In the genomic region with DNA sequence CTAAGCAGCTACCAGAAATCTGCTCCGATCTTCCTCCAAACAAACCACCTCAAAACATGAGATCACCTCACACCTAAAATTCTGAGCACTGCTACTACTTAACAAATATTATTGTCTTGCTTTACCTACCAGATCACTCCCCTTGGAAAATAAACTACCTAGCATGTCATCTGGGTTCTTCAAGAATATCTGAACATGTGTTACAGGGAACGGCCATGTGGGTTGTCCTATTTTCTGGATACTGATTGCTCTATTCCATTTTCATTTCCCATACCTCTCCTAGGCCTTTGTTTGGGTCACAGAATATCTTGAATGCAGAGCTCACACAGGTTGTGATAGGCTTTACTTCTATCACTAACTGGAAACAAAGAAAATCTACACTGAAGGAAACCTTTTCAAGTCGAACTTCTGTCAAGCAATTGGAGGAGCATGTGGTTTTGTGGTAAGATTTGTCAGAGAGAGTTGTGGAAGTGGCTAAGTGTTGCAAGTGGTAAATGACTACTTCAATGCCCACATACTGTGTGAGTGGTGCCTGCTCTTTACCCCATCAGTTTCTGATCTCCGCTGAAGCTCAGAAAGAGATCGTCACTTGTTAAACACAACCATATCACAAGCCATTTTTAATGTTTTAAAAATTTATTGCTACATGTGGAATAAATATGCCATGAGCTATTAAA, we compare ENCODE assay signal across 13 cellular contexts.
A peak's percentile ranks its signal among the peaks of the same experiment; 100 is the strongest.
DNase-seq lines count a peak whose midpoint lies in the region; ATAC-seq, FAIRE-seq and TF ChIP-seq lines count a peak whose summit lies in the region.
"Had no signal": no experiment of that assay in that cellular context is flagged by ENCODE, and none has a peak within 500 bp of the region (broad histone marks: within the 10 kb centered on the region; RNA-seq: fewer than 3 reads in every experiment).

No MANE protein-coding gene starts in this region.

- no peak overlapping the region for H4K5ac ChIP-seq in H1 (ENCODE audit: insufficient read length, low read depth, low read length)

- H3K4me2 ChIP-seq in H1 (ENCODE audit: insufficient read depth in 1 of 2, low read depth in 2 of 2, low read length in 2 of 2), result no peak overlapping the region

- H3K4me1 ChIP-seq in H1 (replicated peaks in 1 of 4; ENCODE audit: control insufficient read depth in 3 of 4, insufficient read depth in 4 of 4, low read length in 3 of 4), result no peaks in the 10 kb centered on the region
- H3K4me1 ChIP-seq: esophagus muscularis mucosa had no signal

- peak; percentile 5 for DNase-seq in AG08395 (ENCODE audit: low spot score)
- no peak for DNase-seq in RCC 7860 (ENCODE audit: low spot score)
- no peak for DNase-seq in H1 (ENCODE audit: low read depth in 1 of 2, low spot score in 2 of 2)
- DNase-seq in foreskin melanocyte, result no peak
- DNase-seq in cerebellum (ENCODE audit: low spot score), result no peak
- DNase-seq in NCI-H2227 treated with DMSO at 0.1 percent for 48 hours (lab: John Stamatoyannopoulos, UW), result no peak
- DNase-seq in GM19238 (ENCODE audit: insufficient read length, low spot score), result no peak
- DNase-seq: COR-L47, NCI-H226 had no signal

- no peaks in the 10 kb centered on the region for H3K23me2 ChIP-seq in H1 (ENCODE audit: low read depth, low read length)

- TF ChIP-seq EP300 in H1 (IDR thresholded peaks at IDR 0.05; ENCODE audit: borderline replicate concordance in 1 of 2, low read depth in 2 of 2, low read length in 2 of 2), result no peak

- no peak overlapping the region for H3K4me3 ChIP-seq in H1 (ENCODE audit: extremely low read depth in 1 of 4, insufficient read depth in 2 of 4, low read depth in 3 of 4, low read length in 4 of 4)
- H3K4me3 ChIP-seq: esophagus muscularis mucosa had no signal

- no peaks in the 10 kb centered on the region for H3K9me3 ChIP-seq in H1 (ENCODE audit: insufficient read depth in 2 of 2, low read depth in 1 of 2, low read length in 1 of 2)
- H3K9me3 ChIP-seq: esophagus muscularis mucosa had no signal

- H3K27ac ChIP-seq in H1 (ENCODE audit: low read depth, low read length), result no peak overlapping the region
- H3K27ac ChIP-seq: esophagus muscularis mucosa had no signal

- no peak overlapping the region for H3K9ac ChIP-seq in H1 (replicated peaks in 1 of 4; ENCODE audit: extremely low read depth in 1 of 4, low read depth in 3 of 4, low read length in 3 of 4)

- 95% methylated on average over 5 of the region's 5 CpGs; no CpG with 5 or more reads in 1 of the 2 experiments for WGBS in H1 (ENCODE audit: extremely low coverage in 1 of 2, insufficient coverage in 1 of 2, insufficient read length in 1 of 2, insufficient replicate concordance in 2 of 2, low coverage in 1 of 2, low lambda C conversion rate in 2 of 2, missing lambda C conversion rate in 1 of 2), 2 experiments

- H2BK5ac ChIP-seq in H1 (ENCODE audit: low read depth, low read length), result no peak overlapping the region

- H3K79me1 ChIP-seq in H1 (ENCODE audit: low read depth, low read length), result no peaks in the 10 kb centered on the region

- no peak overlapping the region for H2AK5ac ChIP-seq in H1 (ENCODE audit: low read depth, low read length)

- CTCF ChIA-PET in H1 (lab: Charles Lee; ENCODE audit: partially characterized antibody), result interaction anchor here (1.0 kb wide), 1 partner anchor 30 kb away, joined by 3 read pairs; no protein-coding TSS in a partner anchor

- peak; percentile 49 for ATAC-seq in GM18867 (IDR thresholded peaks at IDR 0.05; ENCODE audit: unreplicated experiment)
- ATAC-seq: HCT116, sciatic nerve had no signal

- H3K27me3 ChIP-seq in H1 (replicated peaks in 1 of 4; ENCODE audit: control insufficient read depth in 3 of 4, extremely low read depth in 1 of 4, insufficient read depth in 3 of 4, low read length in 3 of 4), result no peaks in the 10 kb centered on the region
- H3K27me3 ChIP-seq: esophagus muscularis mucosa had no signal

- no peak overlapping the region for H3K14ac ChIP-seq in H1 (ENCODE audit: insufficient read length)

- H3K18ac ChIP-seq in H1 (ENCODE audit: extremely low read depth, low read length), result no peak overlapping the region

- no peaks in the 10 kb centered on the region for H3K36me3 ChIP-seq in H1 (ENCODE audit: control insufficient read depth in 2 of 4, insufficient read depth in 4 of 4, low read length in 3 of 4)
- H3K36me3 ChIP-seq: esophagus muscularis mucosa had no signal

- no peak overlapping the region for H2BK20ac ChIP-seq in H1 (ENCODE audit: low read length)

- H3K23ac ChIP-seq in H1 (ENCODE audit: insufficient read length), result no peak overlapping the region

- no peak overlapping the region for H2BK12ac ChIP-seq in H1 (ENCODE audit: low read depth, low read length)

- H3K4ac ChIP-seq in H1 (replicated peaks; ENCODE audit: insufficient read length, low read depth, low read length), result no peak overlapping the region

- no peak overlapping the region for H2BK15ac ChIP-seq in H1 (ENCODE audit: low read length)

- no peak overlapping the region for H4K91ac ChIP-seq in H1 (replicated peaks; ENCODE audit: insufficient read length, low read length)

- no peak for TF ChIP-seq POLR2A in H1 (IDR thresholded peaks at IDR 0.05; ENCODE audit: control extremely low read depth in 1 of 2, low read depth in 2 of 2, low read length in 2 of 2)

- POLR2A ChIA-PET in H1 (lab: Charles Lee; ENCODE audit: partially characterized antibody), result no interaction called here

- H4K8ac ChIP-seq in H1 (ENCODE audit: extremely low read depth, insufficient read depth, low read length), result no peak overlapping the region

- no peaks in the 10 kb centered on the region for H3K79me2 ChIP-seq in H1 (ENCODE audit: control insufficient read depth in 1 of 2, insufficient read depth in 2 of 2, low read length in 2 of 2)

- H3K56ac ChIP-seq in H1 (replicated peaks; ENCODE audit: insufficient read length, low read depth, low read length), result no peak overlapping the region

- H4K20me1 ChIP-seq in H1 (replicated peaks in 1 of 2; ENCODE audit: control insufficient read depth in 1 of 2, insufficient read depth in 2 of 2, low read length in 2 of 2), result no peaks in the 10 kb centered on the region

- 0 out of 2 replicates have a peak overlapping the region, but pooled peaks have one; percentile 20 for H2AFZ ChIP-seq in H1 (ENCODE audit: low read length)

- no peak for TF ChIP-seq RAD21 in H1 (IDR thresholded peaks at IDR 0.05 in 1 of 2, conservative IDR thresholded peaks at IDR 0.05 in 1 of 2; ENCODE audit: low read depth in 2 of 2, low read length in 2 of 2)

- no peak for TF ChIP-seq CTCF in H1 (IDR thresholded peaks at IDR 0.05; ENCODE audit: control extremely low read depth in 1 of 3, insufficient read depth in 1 of 3, low read depth in 1 of 3, low read length in 3 of 3)

- H2BK120ac ChIP-seq in H1 (replicated peaks; ENCODE audit: low read depth, low read length), result no peak overlapping the region

- FAIRE-seq in RCC 7860 (lab: Jason Lieb, UNC) (peak; percentile 26), H1 (lab: Jason Lieb, UNC) (no peak)

TF ChIP-seq in H1, 55 proteins besides CTCF, POLR2A, EP300 and RAD21:
- TF ChIP-seq RFX5 (IDR thresholded peaks at IDR 0.05; ENCODE audit: borderline replicate concordance, low read depth, low read length), result no peak
- TF ChIP-seq PHF8 (conservative IDR thresholded peaks at IDR 0.05; ENCODE audit: low read depth, low read length), result no peak
- TF ChIP-seq TBP (IDR thresholded peaks at IDR 0.05; ENCODE audit: low read depth, low read length), result no peak
- no peak for TF ChIP-seq ASH2L (IDR thresholded peaks at IDR 0.05; ENCODE audit: low read length)
